Comparison of ENCODE assay signal across 15 cellular contexts in the genomic region with DNA sequence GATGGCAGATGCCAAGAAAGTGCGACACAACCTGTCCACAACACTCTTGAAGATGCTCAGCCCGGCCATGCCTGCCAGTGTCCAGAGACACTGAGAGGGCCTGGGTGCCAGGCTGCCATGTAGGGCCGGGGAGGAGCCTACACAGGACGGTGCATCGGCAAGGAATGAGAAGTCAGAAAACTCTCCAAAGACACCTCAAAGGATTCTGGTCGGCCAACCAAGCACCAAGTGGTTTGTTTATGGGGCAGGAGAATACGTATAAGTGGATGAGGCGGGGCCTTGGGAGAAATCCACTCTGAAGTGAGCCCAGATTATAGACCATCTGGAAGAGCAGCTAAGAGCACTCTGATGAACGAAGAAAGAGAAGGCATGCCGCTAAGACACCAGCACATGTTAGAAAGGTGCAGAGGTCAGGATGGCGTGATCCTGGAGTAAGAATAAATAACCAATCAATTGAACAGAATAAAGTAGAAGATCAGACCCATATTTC.
"Had no signal": no experiment of that assay in that cellular context is flagged by ENCODE, and none has a peak within 500 bp of the region (broad histone marks: within the 10 kb centered on the region; RNA-seq: fewer than 3 reads in every experiment).

No MANE protein-coding gene starts in this region.

- H3K36me3 Mint-ChIP-seq: natural killer cell; stimulated activated naive B cell treated with anti-CD40 and anti-IgM and Interleukin-4, amounts not matched to agents 10 μg/mL and 1 μg/mL and 100 μg/mL, for 72 hours had no signal

- H3K4me3 Mint-ChIP-seq: natural killer cell; neural crest cell; stimulated activated naive B cell treated with anti-CD40 and anti-IgM and Interleukin-4, amounts not matched to agents 10 μg/mL and 1 μg/mL and 100 μg/mL, for 72 hours; stimulated activated naive CD8-positive, alpha-beta T cell treated with anti-CD3 and anti-CD28 coated beads, Interleukin-15, amount 100 ng/mL, for 72 hours had no signal

- H3K27ac ChIP-seq: esophagus muscularis mucosa, testis, transverse colon had no signal

- H3K4me1 ChIP-seq: esophagus muscularis mucosa, testis, transverse colon had no signal

- FAIRE-seq: endometrium had no signal

- H3K4me1 Mint-ChIP-seq: natural killer cell; neural crest cell; stimulated activated naive B cell treated with anti-CD40 and anti-IgM and Interleukin-4, amounts not matched to agents 10 μg/mL and 1 μg/mL and 100 μg/mL, for 72 hours; stimulated activated naive CD8-positive, alpha-beta T cell treated with anti-CD3 and anti-CD28 coated beads, Interleukin-15, amount 100 ng/mL, for 72 hours had no signal

- H3K27me3 ChIP-seq: esophagus muscularis mucosa, foreskin keratinocyte, testis, transverse colon had no signal

- H3K36me3 ChIP-seq: esophagus muscularis mucosa, transverse colon had no signal

- H3K9me3 ChIP-seq: testis had no signal

- H3K27ac Mint-ChIP-seq: natural killer cell; stimulated activated naive B cell treated with anti-CD40 and anti-IgM and Interleukin-4, amounts not matched to agents 10 μg/mL and 1 μg/mL and 100 μg/mL, for 72 hours; stimulated activated naive CD8-positive, alpha-beta T cell treated with anti-CD3 and anti-CD28 coated beads, Interleukin-15, amount 100 ng/mL, for 72 hours had no signal

- DNase-seq: effector memory CD4-positive, alpha-beta T cell; head of caudate nucleus; hippocampal formation; natural killer cell; posterior cingulate gyrus; stimulated activated CD4-positive, alpha-beta T cell treated with anti-CD3 and anti-CD28 coated beads, Interleukin-2, amount 100 ng/mL, for 24 hours; stimulated activated CD4-positive, alpha-beta T cell treated with anti-CD3 and anti-CD28 coated beads, Interleukin-4, amount 100 ng/mL, for 4 hours; stimulated activated naive B cell treated with anti-CD40 and anti-IgM and Interleukin-4, amounts not matched to agents 10 μg/mL and 1 μg/mL and 100 μg/mL, for 72 hours; stimulated activated naive CD8-positive, alpha-beta T cell treated with anti-CD3 and anti-CD28 coated beads, Interleukin-15, amount 100 ng/mL, for 72 hours; testis; transverse colon had no signal

- H3K4me3 ChIP-seq: esophagus muscularis mucosa, testis, transverse colon had no signal
